13 cellular contexts compared by ENCODE assay signal in the genomic region with DNA sequence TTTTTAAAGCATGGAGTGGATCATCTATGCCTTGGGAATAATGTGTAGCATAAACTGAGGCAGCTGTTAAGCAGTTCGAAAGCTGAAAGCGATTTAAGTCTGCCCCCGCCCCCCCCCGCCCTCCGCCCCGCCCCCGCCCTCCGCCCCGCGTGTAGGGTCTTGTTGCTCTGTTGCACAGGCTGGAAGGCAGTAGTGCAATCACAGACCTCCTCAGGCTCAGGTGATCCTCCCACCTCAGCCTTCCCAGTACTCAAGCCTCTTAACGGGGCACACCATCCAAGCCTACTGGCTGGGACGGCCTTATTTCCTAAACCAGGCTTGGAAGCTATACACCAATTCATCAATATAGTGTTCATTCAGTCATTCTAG. TPM values are rescaled to one million over a fixed set of nuclear protein-coding genes. Genes with fewer than 3 reads are reported as not detected.
A peak's percentile ranks its signal among the peaks of the same experiment; 100 is the strongest.
DNase-seq lines count a peak whose midpoint lies in the region; FAIRE-seq and TF ChIP-seq lines count a peak whose summit lies in the region.
"Had no signal": no experiment of that assay in that cellular context is flagged by ENCODE, and none has a peak within 500 bp of the region (broad histone marks: within the 10 kb centered on the region; RNA-seq: fewer than 3 reads in every experiment).

No MANE protein-coding gene starts in this region.

- peaks cover 9% of the 10 kb centered on the region for H3F3A ChIP-seq in smooth muscle cell (ENCODE audit: low read depth)

- H3K9ac ChIP-seq in keratinocyte (ENCODE audit: control insufficient read depth, extremely low read depth, insufficient read depth, low read length) (peak overlapping the region; percentile 58), smooth muscle cell (ENCODE audit: low read depth) (no peak overlapping the region)

- no peak for TF ChIP-seq CTCF in HEK293 (tag by site-specific recombination; IDR thresholded peaks at IDR 0.05)
- no peak for TF ChIP-seq CTCF in astrocyte of the spinal cord (IDR thresholded peaks at IDR 0.05; ENCODE audit: low read depth, low read length)
- TF ChIP-seq CTCF in keratinocyte (optimal IDR thresholded peaks at IDR 0.05 in 1 of 3, IDR thresholded peaks at IDR 0.05 in 1 of 3, conservative IDR thresholded peaks at IDR 0.05 in 1 of 3; ENCODE audit: extremely low read depth in 1 of 3, insufficient read depth in 2 of 3, low read length in 3 of 3), result no peak
- no peak for TF ChIP-seq CTCF in smooth muscle cell (IDR thresholded peaks at IDR 0.05; ENCODE audit: borderline replicate concordance, insufficient read depth, poor library complexity, severe bottlenecking)

- H3K9me3 ChIP-seq in HEK293 (ENCODE audit: control insufficient read depth, insufficient read depth, low read depth, low read length) (no peaks in the 10 kb centered on the region), keratinocyte (ENCODE audit: control insufficient read depth, low read depth, low read length) (no peaks in the 10 kb centered on the region), smooth muscle cell (replicated peaks; ENCODE audit: low read depth) (no peaks in the 10 kb centered on the region)

- H3K79me2 ChIP-seq in keratinocyte (ENCODE audit: control insufficient read depth, insufficient read depth, low read length) (no peaks in the 10 kb centered on the region), smooth muscle cell (ENCODE audit: low read depth) (no peaks in the 10 kb centered on the region)

- H3K9me1 ChIP-seq in keratinocyte (ENCODE audit: control insufficient read depth, extremely low read depth, insufficient read depth, low read length), result no peaks in the 10 kb centered on the region

- H4K20me1 ChIP-seq in keratinocyte (ENCODE audit: control insufficient read depth, extremely low read depth, insufficient read depth, low read length), result no peaks in the 10 kb centered on the region
- no peaks in the 10 kb centered on the region for H4K20me1 ChIP-seq in smooth muscle cell (ENCODE audit: low read depth)

- H3K36me3 ChIP-seq in HEK293 (ENCODE audit: control insufficient read depth in 2 of 2, insufficient read depth in 1 of 2, low read length in 2 of 2) (no peaks in the 10 kb centered on the region), keratinocyte (ENCODE audit: control insufficient read depth in 2 of 2, extremely low read depth in 1 of 2, insufficient read depth in 2 of 2, low read length in 2 of 2) (no peaks in the 10 kb centered on the region), smooth muscle cell (ENCODE audit: low read depth) (no peaks in the 10 kb centered on the region)
- H3K36me3 ChIP-seq: WERI-Rb-1 had no signal

- dilution Hi-C loops in keratinocyte (cut with MboI; ENCODE audit: extremely low pct_ligation_motif_present, low sequenced_read_pairs), result no loop called here

- H3K4me2 ChIP-seq in keratinocyte (ENCODE audit: control insufficient read depth, extremely low read depth, insufficient read depth, low read depth, low read length) (peak overlapping the region; percentile 79), smooth muscle cell (peak overlapping the region; percentile 94)

- CTCF ChIA-PET in HEK293 (lab: Yijun Ruan, JAX), result no interaction called here

- H3K27ac ChIP-seq in HEK293 (ENCODE audit: extremely low read depth, low read depth, low read length) (no peak overlapping the region), keratinocyte (ENCODE audit: control insufficient read depth, insufficient read depth, low read length) (peak overlapping the region; percentile 16), smooth muscle cell (ENCODE audit: low read depth) (no peak overlapping the region)

- no peaks in the 10 kb centered on the region for H3K27me3 ChIP-seq in keratinocyte (ENCODE audit: control insufficient read depth, extremely low read depth, insufficient read depth, low read length)
- H3K27me3 ChIP-seq in smooth muscle cell (ENCODE audit: low read depth), result no peaks in the 10 kb centered on the region

- no peak for FAIRE-seq in keratinocyte (lab: Jason Lieb, UNC)

- H3K4me1 ChIP-seq in HEK293 (ENCODE audit: control insufficient read depth, insufficient read depth, low read length) (peaks cover 20% of the 10 kb centered on the region), keratinocyte (ENCODE audit: control insufficient read depth, extremely low read depth, insufficient read depth, low read length) (peaks cover 24% of the 10 kb centered on the region), smooth muscle cell (ENCODE audit: low read depth) (peaks cover 14% of the 10 kb centered on the region)

- 22% methylated on average over 4 of the region's 12 CpGs for WGBS in smooth muscle cell (ENCODE audit: low lambda C conversion rate)

- no peak for DNase-seq in astrocyte of the spinal cord (ENCODE audit: low read depth, low spot score)
- DNase-seq in keratinocyte (ENCODE audit: low read depth, low spot score), result no peak
- no peak for DNase-seq in smooth muscle cell (lab: John Stamatoyannopoulos, UW; ENCODE audit: unreplicated experiment)
- DNase-seq in KG1 (lab: John Stamatoyannopoulos, UW), result no peak
- DNase-seq in KBM-7, result no peak
- DNase-seq in cortex of kidney (lab: John Stamatoyannopoulos, UW), result no peak
- DNase-seq in activated effector memory CD4-positive, alpha-beta T cell treated with anti-CD3 and anti-CD28 coated beads, Interleukin-2, amount 50 U/mL, for 16 hours, result no peak
- DNase-seq: DND-41, NCI-H1092 treated with DMSO at 0.1 percent for 48 hours, OCI-M1, WERI-Rb-1 had no signal

- in situ Hi-C loops in astrocyte of the spinal cord (cut with HindIII; ENCODE audit: low sequenced_read_pairs), result no loop called here
- in situ Hi-C loops in KBM-7 (cut with MboI; ENCODE audit: low pct_unique_long_range_greater_than_20kb, low sequenced_read_pairs), result no loop called here

- H2AFZ ChIP-seq in keratinocyte (ENCODE audit: control insufficient read depth, low read length) (no peak overlapping the region), smooth muscle cell (ENCODE audit: low read depth) (no peak overlapping the region)

- POLR2A ChIA-PET in HEK293 (lab: Yijun Ruan, JAX), result no interaction called here

- H3K4me3 ChIP-seq in HEK293 (ENCODE audit: low read depth, low read length) (no peak overlapping the region), astrocyte of the spinal cord (ENCODE audit: low read depth, low read length) (peak overlapping the region; percentile 51), keratinocyte (ENCODE audit: control insufficient read depth in 2 of 3, extremely low read depth in 1 of 3, insufficient read depth in 2 of 3, low read depth in 1 of 3, low read length in 3 of 3) (peak overlapping the region; percentile 29 to 73 (median 39)), smooth muscle cell (peak overlapping the region; percentile 59)

TF ChIP-seq in HEK293, 187 proteins besides CTCF, POLR2A, EP300 and RAD21:
- TF ChIP-seq KLF9 (tag by site-specific recombination; IDR thresholded peaks at IDR 0.05; ENCODE audit: low read depth), result no peak
- 0 out of 2 replicates have a peak, but pooled peaks have one; percentile 0 for TF ChIP-seq ZFHX2 (tag by site-specific recombination; conservative IDR thresholded peaks at IDR 0.05)
TF ChIP-seq in HEK293: peak in this region for 1.

RNA-seq across cellular contexts. Expression of a gene that starts 0.9 kb away (rescaled TPM):
- polyA plus RNA-seq in keratinocyte (0.27 to 1.4 TPM (median 1.1 TPM) in 3 replicates), smooth muscle cell (0.47 TPM in 1 of 2 replicates, not detected in the other)
- 1.4 TPM for polyA plus RNA-seq in keratinocyte (2011; ENCODE audit: low read depth)
- polyA plus RNA-seq in keratinocyte (2011; cell fraction: cytosol; rRNA removed), result 0.13 and 0.22 TPM in 2 replicates
- 4.5 and 5.2 TPM in 2 replicates for polyA plus RNA-seq in keratinocyte (2011; cell fraction: nucleus; rRNA removed)
- polyA plus RNA-seq in keratinocyte (2012; ENCODE audit: low replicate concordance), result 0.06 and 1.4 TPM in 2 replicates
- polyA minus RNA-seq in keratinocyte, result 1.8 to 2.3 TPM in 2 of 3 replicates, not detected in the other
- polyA minus RNA-seq in keratinocyte (2011; cell fraction: cytosol; rRNA and poly(A)+ RNA removed), result not detected
- polyA minus RNA-seq in keratinocyte (2011; cell fraction: nucleus; rRNA and poly(A)+ RNA removed), result 3.4 and 12.6 TPM in 2 replicates
- total RNA-seq in smooth muscle cell, result 0.18 and 0.31 TPM in 2 replicates
- total RNA-seq: myocyte had no signal
